1 cellular context compared by ENCODE assay signal in the genomic region with DNA sequence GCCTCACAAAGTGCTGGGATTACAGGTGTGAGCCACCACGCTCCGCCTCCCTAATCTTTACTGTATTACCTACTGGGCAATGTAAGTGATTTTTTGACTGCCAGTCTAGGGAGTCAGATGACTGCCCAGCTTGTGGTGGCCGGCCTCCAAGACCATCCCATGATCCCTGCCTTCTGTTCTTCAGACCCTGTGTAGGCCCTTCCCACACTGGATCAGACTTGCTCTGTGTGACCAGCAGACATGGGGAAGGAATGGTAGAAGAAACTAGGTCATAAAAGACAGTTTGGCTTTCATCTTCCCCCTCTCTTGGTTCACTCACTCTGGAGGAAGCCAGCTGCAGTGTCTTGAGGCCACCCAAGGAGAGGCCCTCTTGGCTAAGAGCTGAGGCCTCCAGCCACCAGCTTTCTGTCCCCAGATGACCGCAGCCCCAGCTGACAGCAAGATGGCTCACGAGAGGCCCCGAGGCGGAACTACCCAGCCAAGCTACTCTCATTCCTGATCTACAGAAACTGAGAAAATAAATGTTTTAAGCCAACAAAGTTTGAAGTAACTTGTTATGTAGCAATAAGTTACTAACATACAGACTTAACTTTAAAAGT.
TF ChIP-seq lines count a peak whose summit lies in the region.

No MANE protein-coding gene starts in this region.

TF ChIP-seq in GM23338, 12 proteins besides CTCF, POLR2A, EP300 and RAD21 (continued from another document):
- TF ChIP-seq, protein P1, sequence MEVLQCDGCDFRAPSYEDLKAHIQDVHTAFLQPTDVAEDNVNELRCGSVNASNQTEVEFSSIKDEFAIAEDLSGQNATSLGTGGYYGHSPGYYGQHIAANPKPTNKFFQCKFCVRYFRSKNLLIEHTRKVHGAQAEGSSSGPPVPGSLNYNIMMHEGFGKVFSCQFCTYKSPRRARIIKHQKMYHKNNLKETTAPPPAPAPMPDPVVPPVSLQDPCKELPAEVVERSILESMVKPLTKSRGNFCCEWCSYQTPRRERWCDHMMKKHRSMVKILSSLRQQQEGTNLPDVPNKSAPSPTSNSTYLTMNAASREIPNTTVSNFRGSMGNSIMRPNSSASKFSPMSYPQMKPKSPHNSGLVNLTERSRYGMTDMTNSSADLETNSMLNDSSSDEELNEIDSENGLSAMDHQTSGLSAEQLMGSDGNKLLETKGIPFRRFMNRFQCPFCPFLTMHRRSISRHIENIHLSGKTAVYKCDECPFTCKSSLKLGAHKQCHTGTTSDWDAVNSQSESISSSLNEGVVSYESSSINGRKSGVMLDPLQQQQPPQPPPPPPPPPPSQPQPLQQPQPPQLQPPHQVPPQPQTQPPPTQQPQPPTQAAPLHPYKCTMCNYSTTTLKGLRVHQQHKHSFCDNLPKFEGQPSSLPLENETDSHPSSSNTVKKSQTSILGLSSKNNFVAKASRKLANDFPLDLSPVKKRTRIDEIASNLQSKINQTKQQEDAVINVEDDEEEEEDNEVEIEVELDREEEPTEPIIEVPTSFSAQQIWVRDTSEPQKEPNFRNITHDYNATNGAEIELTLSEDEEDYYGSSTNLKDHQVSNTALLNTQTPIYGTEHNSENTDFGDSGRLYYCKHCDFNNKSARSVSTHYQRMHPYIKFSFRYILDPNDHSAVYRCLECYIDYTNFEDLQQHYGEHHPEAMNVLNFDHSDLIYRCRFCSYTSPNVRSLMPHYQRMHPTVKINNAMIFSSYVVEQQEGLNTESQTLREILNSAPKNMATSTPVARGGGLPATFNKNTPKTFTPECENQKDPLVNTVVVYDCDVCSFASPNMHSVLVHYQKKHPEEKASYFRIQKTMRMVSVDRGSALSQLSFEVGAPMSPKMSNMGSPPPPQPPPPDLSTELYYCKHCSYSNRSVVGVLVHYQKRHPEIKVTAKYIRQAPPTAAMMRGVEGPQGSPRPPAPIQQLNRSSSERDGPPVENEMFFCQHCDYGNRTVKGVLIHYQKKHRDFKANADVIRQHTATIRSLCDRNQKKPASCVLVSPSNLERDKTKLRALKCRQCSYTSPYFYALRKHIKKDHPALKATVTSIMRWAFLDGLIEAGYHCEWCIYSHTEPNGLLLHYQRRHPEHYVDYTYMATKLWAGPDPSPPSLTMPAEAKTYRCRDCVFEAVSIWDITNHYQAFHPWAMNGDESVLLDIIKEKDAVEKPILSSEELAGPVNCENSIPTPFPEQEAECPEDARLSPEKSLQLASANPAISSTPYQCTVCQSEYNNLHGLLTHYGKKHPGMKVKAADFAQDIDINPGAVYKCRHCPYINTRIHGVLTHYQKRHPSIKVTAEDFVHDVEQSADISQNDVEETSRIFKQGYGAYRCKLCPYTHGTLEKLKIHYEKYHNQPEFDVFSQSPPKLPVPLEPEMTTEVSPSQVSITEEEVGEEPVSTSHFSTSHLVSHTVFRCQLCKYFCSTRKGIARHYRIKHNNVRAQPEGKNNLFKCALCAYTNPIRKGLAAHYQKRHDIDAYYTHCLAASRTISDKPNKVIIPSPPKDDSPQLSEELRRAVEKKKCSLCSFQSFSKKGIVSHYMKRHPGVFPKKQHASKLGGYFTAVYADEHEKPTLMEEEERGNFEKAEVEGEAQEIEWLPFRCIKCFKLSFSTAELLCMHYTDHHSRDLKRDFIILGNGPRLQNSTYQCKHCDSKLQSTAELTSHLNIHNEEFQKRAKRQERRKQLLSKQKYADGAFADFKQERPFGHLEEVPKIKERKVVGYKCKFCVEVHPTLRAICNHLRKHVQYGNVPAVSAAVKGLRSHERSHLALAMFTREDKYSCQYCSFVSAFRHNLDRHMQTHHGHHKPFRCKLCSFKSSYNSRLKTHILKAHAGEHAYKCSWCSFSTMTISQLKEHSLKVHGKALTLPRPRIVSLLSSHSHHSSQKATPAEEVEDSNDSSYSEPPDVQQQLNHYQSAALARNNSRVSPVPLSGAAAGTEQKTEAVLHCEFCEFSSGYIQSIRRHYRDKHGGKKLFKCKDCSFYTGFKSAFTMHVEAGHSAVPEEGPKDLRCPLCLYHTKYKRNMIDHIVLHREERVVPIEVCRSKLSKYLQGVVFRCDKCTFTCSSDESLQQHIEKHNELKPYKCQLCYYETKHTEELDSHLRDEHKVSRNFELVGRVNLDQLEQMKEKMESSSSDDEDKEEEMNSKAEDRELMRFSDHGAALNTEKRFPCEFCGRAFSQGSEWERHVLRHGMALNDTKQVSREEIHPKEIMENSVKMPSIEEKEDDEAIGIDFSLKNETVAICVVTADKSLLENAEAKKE (CRISPR knock-in tag; IDR thresholded peaks at IDR 0.05) = no peak
- TF ChIP-seq CREB1 (CRISPR knock-in tag; IDR thresholded peaks at IDR 0.05; ENCODE audit: low read depth) (no peak), EZH2 (IDR thresholded peaks at IDR 0.05; ENCODE audit: low read depth, unreplicated experiment) (no peak), REST (IDR thresholded peaks at IDR 0.05; ENCODE audit: unreplicated experiment) (no peak), ZNF331 (CRISPR knock-in tag; IDR thresholded peaks at IDR 0.05; ENCODE audit: low read depth) (no peak), POLR2AphosphoS5 (IDR thresholded peaks at IDR 0.05; ENCODE audit: low read depth) (no peak)
